30 cellular contexts compared by ENCODE assay signal in genomic region chr16:86156155-86156554, GRCh38.
"Had no signal": no experiment of that assay in that cellular context is flagged by ENCODE, and none has a peak within 500 bp of the region (broad histone marks: within the 10 kb centered on the region; RNA-seq: fewer than 3 reads in every experiment).

No MANE protein-coding gene starts in this region.

- H3K9me3 Mint-ChIP-seq: nephron progenitor cell, neural crest cell, type B pancreatic cell had no signal

- H3K4me1 ChIP-seq: parathyroid adenoma, prostate gland, right lobe of liver, thyroid gland, tibial nerve, uterus had no signal

- H3K79me2 ChIP-seq: parathyroid adenoma had no signal

- H3K4me3 ChIP-seq: ovary, prostate gland, right lobe of liver, skin epidermis, smooth muscle cell, spleen, thoracic aorta, thyroid gland, tibial nerve, upper lobe of right lung, uterus had no signal

- H3K4me1 Mint-ChIP-seq: neural crest cell; stimulated activated memory B cell treated with anti-CD40 and anti-IgM and Interleukin-4, amounts not matched to agents 10 μg/mL and 1 μg/mL and 100 μg/mL, for 72 hours; stimulated activated naive CD8-positive, alpha-beta T cell treated with anti-CD3 and anti-CD28 coated beads, Interleukin-15, amount 100 ng/mL, for 72 hours had no signal

- H3K27ac ChIP-seq: ovary, parathyroid adenoma, prostate gland, right lobe of liver, skin epidermis, spleen, thoracic aorta, thyroid gland, tibial nerve, upper lobe of right lung, uterus had no signal

- DNase-seq: naive B cell; naive thymus-derived CD8-positive, alpha-beta T cell; nephron progenitor cell; occipital lobe; ovary; posterior cingulate gyrus; right cardiac atrium; right lobe of liver; spleen; stimulated activated CD4-positive, alpha-beta T cell treated with anti-CD3 and anti-CD28 coated beads, Interleukin-12 subunit alpha, Interleukin-12 subunit beta, amount 100 ng/mL, for 4 hours; stimulated activated CD4-positive, alpha-beta T cell treated with anti-CD3 and anti-CD28 coated beads, Interleukin-1b, Interleukin-23, amount 100 ng/mL, for 48 hours; stimulated activated CD4-positive, alpha-beta T cell treated with anti-CD3 and anti-CD28 coated beads, Interleukin-4, amount 100 ng/mL, for 1 hour; stimulated activated CD4-positive, alpha-beta T cell treated with anti-CD3 and anti-CD28 coated beads, Interleukin-4, amount 100 ng/mL, for 4 hours; stimulated activated CD8-positive, alpha-beta memory T cell treated with anti-CD3 and anti-CD28 coated beads, Interleukin-4, amount 100 ng/mL, for 48 hours; stimulated activated naive CD4-positive, alpha-beta T cell; stimulated activated naive CD8-positive, alpha-beta T cell treated with anti-CD3 and anti-CD28 coated beads, Interleukin-15, amount 100 ng/mL, for 72 hours; stimulated activated naive CD8-positive, alpha-beta T cell treated with anti-CD3 and anti-CD28 coated beads, Interleukin-15, Interleukin-2, amounts not matched to agents 100 U/mL and 50 U/mL, for 24 hours; thyroid gland; upper lobe of right lung; uterus had no signal

- H3K9me3 ChIP-seq: ovary, prostate gland, right lobe of liver, spleen, thoracic aorta, thyroid gland, upper lobe of right lung, uterus had no signal

- H3K36me3 ChIP-seq: ovary, prostate gland, right lobe of liver, spleen, thoracic aorta, thyroid gland, tibial nerve, upper lobe of right lung, uterus had no signal

- H3K4me2 ChIP-seq: smooth muscle cell had no signal

- H2AFZ ChIP-seq: parathyroid adenoma had no signal

- H3K4me3 Mint-ChIP-seq: naive B cell; naive thymus-derived CD8-positive, alpha-beta T cell; natural killer cell treated with Interleukin-12 subunit alpha and Interleukin-12 subunit beta and Interleukin-15 and Interleukin-18, amount 100 ng/mL, for 72 hours; nephron progenitor cell; neural crest cell; stimulated activated memory B cell treated with anti-CD40 and anti-IgM and Interleukin-4, amounts not matched to agents 10 μg/mL and 1 μg/mL and 100 μg/mL, for 72 hours; stimulated activated naive CD8-positive, alpha-beta T cell treated with anti-CD3 and anti-CD28 coated beads, Interleukin-15, amount 100 ng/mL, for 72 hours; type B pancreatic cell had no signal

- H3K27ac Mint-ChIP-seq: naive B cell; naive thymus-derived CD8-positive, alpha-beta T cell; natural killer cell treated with Interleukin-12 subunit alpha and Interleukin-12 subunit beta and Interleukin-15 and Interleukin-18, amount 100 ng/mL, for 72 hours; nephron progenitor cell; stimulated activated memory B cell treated with anti-CD40 and anti-IgM and Interleukin-4, amounts not matched to agents 10 μg/mL and 1 μg/mL and 100 μg/mL, for 72 hours; stimulated activated naive CD8-positive, alpha-beta T cell treated with anti-CD3 and anti-CD28 coated beads, Interleukin-15, amount 100 ng/mL, for 72 hours; type B pancreatic cell had no signal

- H3K27me3 ChIP-seq: ovary, right lobe of liver, thyroid gland, uterus had no signal

- H3K9ac ChIP-seq: parathyroid adenoma had no signal

- H3K36me3 Mint-ChIP-seq: natural killer cell treated with Interleukin-12 subunit alpha and Interleukin-12 subunit beta and Interleukin-15 and Interleukin-18, amount 100 ng/mL, for 72 hours; stimulated activated memory B cell treated with anti-CD40 and anti-IgM and Interleukin-4, amounts not matched to agents 10 μg/mL and 1 μg/mL and 100 μg/mL, for 72 hours; type B pancreatic cell had no signal
